Comparison of ENCODE assay signal across 6 cellular contexts in the genomic region with DNA sequence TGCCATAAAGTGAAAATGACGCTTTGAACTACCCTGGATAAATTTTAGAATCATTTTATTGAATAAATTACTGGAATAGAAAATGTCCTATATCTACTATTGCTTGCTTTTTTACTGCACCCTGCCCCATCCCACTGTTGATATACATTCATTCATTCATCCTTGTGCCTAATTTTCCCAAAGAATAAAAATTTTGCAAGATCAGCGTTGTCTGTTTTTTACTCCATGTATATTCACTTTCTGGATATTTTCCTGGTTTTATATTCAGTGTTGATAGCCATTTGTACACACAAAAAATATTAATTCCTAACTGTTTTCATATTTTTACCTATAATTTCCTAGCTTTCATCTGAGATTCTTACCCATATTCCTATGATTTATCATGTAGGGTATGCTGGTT.
"Had no signal": no experiment of that assay in that cellular context is flagged by ENCODE, and none has a peak within 500 bp of the region (broad histone marks: within the 10 kb centered on the region; RNA-seq: fewer than 3 reads in every experiment).

No MANE protein-coding gene starts in this region.

- H3K9ac ChIP-seq: GM23248 had no signal

- H3K27ac ChIP-seq: GM23248, HL-60 had no signal

- DNase-seq: GM23248, GOT3, H7, KG1 had no signal

- H3K9me3 ChIP-seq: HAP-1 had no signal

- H2AFZ ChIP-seq: GM23248 had no signal

- H3K4me1 ChIP-seq: HAP-1 had no signal

- H3K4me3 ChIP-seq: GM23248, HAP-1 had no signal

- H3K36me3 ChIP-seq: HAP-1 had no signal
